Comparison of ENCODE assay signal across 8 cellular contexts in the genomic region with DNA sequence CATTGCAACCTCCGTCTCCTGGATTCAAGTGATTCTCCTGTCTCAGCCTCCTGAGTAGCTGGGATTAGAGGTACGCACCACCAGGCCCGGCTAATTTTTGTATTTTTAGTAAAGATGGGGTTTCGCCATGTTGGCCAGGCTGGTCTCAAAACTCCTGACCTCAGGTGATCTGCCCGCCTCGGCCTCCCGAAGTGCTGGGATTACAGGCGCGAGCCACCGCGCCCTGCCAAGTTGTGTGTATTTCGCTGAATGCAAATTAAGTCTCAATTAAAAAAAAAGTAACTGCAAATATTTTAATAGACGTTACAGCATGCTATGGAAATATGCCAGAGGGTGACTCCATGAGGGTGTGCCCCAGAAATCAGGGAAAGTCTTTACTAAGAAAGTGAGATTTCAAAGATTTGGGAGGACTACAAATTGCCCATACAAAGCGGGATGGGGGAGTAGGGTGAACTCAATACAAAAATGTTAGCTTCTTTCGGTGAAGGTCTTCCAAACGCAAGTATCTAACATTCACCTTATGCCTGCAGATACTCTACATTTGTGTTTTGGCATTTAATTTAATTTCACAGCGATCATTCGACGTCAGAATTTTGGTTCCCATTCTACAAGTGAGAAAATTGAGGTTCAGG.
DNase-seq lines count a peak whose midpoint lies in the region; ATAC-seq and TF ChIP-seq lines count a peak whose summit lies in the region.

No MANE protein-coding gene starts in this region.

- H3K27ac ChIP-seq in GM23338 (ENCODE audit: low read depth) (peak overlapping the region; percentile 93), VCaP (peak overlapping the region; percentile 84), gastroesophageal sphincter (peak overlapping the region; percentile 6 to 86 (median 85))

- H3K4me3 Mint-ChIP-seq in GM23338: peak overlapping the region; percentile 77

- no peaks in the 10 kb centered on the region for H4K20me1 ChIP-seq in GM23338 (replicated peaks; ENCODE audit: insufficient read depth)

- H3K9me3 ChIP-seq in gastroesophageal sphincter: no peaks in the 10 kb centered on the region
- no peaks in the 10 kb centered on the region for H3K9me3 ChIP-seq in skeletal muscle satellite cell (replicated peaks; ENCODE audit: low read length)

- WGBS in gastroesophageal sphincter (ENCODE audit: low coverage in 1 of 2), 2 donors: 73% methylated on average over 9 to 10 of the region's 19 CpGs

- H3K4me3 ChIP-seq in GM23338: peak overlapping the region; percentile 47
- H3K4me3 ChIP-seq in gastroesophageal sphincter: peak overlapping the region; percentile 68 to 87
- H3K4me3 ChIP-seq in skeletal muscle satellite cell (ENCODE audit: low read length): peak overlapping the region; percentile 75

- H3K4me2 ChIP-seq in GM23338 (peak overlapping the region; percentile 71), skeletal muscle satellite cell (ENCODE audit: low read length) (peak overlapping the region; percentile 81)

- TF ChIP-seq CTCF in GM23338 (conservative IDR thresholded peaks at IDR 0.05; ENCODE audit: low read depth in 2 of 2) (no peak), VCaP (conservative IDR thresholded peaks at IDR 0.05) (no peak), gastroesophageal sphincter (IDR thresholded peaks at IDR 0.05) (no peak)

- no peak for ATAC-seq in GM23338
- ATAC-seq in gastroesophageal sphincter: no peak
- ATAC-seq in GM21390 (IDR thresholded peaks at IDR 0.05; ENCODE audit: unreplicated experiment): no peak
- ATAC-seq in HG03097 (IDR thresholded peaks at IDR 0.05; ENCODE audit: low FRiP score, unreplicated experiment): no peak
- no peak for ATAC-seq in HG03378 (IDR thresholded peaks at IDR 0.05; ENCODE audit: unreplicated experiment)

- H3K9me2 ChIP-seq in GM23338 (ENCODE audit: insufficient read depth): no peaks in the 10 kb centered on the region

- peaks cover 17% of the 10 kb centered on the region; the same call in 1 of the 3 replicates for H3K36me3 Mint-ChIP-seq in GM23338 (ENCODE audit: low read depth)

- H3K4me1 Mint-ChIP-seq in GM23338: peaks cover 13% of the 10 kb centered on the region; the same call in 2 of the 3 replicates

- H3K79me2 ChIP-seq in GM23338 (replicated peaks; ENCODE audit: insufficient read depth): no peaks in the 10 kb centered on the region

- H2AFZ ChIP-seq in GM23338: no peak overlapping the region

- DNase-seq in GM23338 (ENCODE audit: low spot score) (no peak), SW480 (ENCODE audit: low spot score) (no peak)

- TF ChIP-seq POLR2A in gastroesophageal sphincter (IDR thresholded peaks at IDR 0.05): no peak

- H3K27me3 ChIP-seq in GM23338 (ENCODE audit: insufficient read depth) (no peaks in the 10 kb centered on the region), gastroesophageal sphincter (no peaks in the 10 kb centered on the region), skeletal muscle satellite cell (ENCODE audit: control insufficient read depth, insufficient read depth, low read length) (no peaks in the 10 kb centered on the region)

- H3K9ac ChIP-seq in skeletal muscle satellite cell (ENCODE audit: low read depth, low read length): peak overlapping the region; percentile 80

- peaks cover 15% of the 10 kb centered on the region for H3K27me3 Mint-ChIP-seq in GM23338 (ENCODE audit: insufficient read depth, low read depth, poor library complexity)

- peaks cover 10% of the 10 kb centered on the region; the same call in 2 of the 3 replicates for H3K9me3 Mint-ChIP-seq in GM23338

- H3K4me1 ChIP-seq in GM23338 (ENCODE audit: insufficient read depth) (peaks cover 5% of the 10 kb centered on the region), gastroesophageal sphincter (peaks cover 0 to 18% (median 5%) of the 10 kb centered on the region in 3 donors), skeletal muscle satellite cell (ENCODE audit: control insufficient read depth, insufficient read depth, low read length) (peaks cover 10% of the 10 kb centered on the region)

- peak overlapping the region; percentile 96 for H3K27ac Mint-ChIP-seq in GM23338

- peaks cover 5% of the 10 kb centered on the region; the same call in 1 of the 2 replicates for H3F3A ChIP-seq in GM23338 (replicated peaks; ENCODE audit: low read depth)

- H3K36me3 ChIP-seq in GM23338 (ENCODE audit: insufficient read depth) (no peaks in the 10 kb centered on the region), gastroesophageal sphincter (no peaks in the 10 kb centered on the region), skeletal muscle satellite cell (ENCODE audit: insufficient read depth, low read length) (no peaks in the 10 kb centered on the region)

- TF ChIP-seq EP300 in gastroesophageal sphincter (IDR thresholded peaks at IDR 0.05): no peak

TF ChIP-seq in GM23338, 12 proteins besides CTCF, POLR2A, EP300 and RAD21:
- TF ChIP-seq, protein P1, sequence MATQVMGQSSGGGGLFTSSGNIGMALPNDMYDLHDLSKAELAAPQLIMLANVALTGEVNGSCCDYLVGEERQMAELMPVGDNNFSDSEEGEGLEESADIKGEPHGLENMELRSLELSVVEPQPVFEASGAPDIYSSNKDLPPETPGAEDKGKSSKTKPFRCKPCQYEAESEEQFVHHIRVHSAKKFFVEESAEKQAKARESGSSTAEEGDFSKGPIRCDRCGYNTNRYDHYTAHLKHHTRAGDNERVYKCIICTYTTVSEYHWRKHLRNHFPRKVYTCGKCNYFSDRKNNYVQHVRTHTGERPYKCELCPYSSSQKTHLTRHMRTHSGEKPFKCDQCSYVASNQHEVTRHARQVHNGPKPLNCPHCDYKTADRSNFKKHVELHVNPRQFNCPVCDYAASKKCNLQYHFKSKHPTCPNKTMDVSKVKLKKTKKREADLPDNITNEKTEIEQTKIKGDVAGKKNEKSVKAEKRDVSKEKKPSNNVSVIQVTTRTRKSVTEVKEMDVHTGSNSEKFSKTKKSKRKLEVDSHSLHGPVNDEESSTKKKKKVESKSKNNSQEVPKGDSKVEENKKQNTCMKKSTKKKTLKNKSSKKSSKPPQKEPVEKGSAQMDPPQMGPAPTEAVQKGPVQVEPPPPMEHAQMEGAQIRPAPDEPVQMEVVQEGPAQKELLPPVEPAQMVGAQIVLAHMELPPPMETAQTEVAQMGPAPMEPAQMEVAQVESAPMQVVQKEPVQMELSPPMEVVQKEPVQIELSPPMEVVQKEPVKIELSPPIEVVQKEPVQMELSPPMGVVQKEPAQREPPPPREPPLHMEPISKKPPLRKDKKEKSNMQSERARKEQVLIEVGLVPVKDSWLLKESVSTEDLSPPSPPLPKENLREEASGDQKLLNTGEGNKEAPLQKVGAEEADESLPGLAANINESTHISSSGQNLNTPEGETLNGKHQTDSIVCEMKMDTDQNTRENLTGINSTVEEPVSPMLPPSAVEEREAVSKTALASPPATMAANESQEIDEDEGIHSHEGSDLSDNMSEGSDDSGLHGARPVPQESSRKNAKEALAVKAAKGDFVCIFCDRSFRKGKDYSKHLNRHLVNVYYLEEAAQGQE (IDR thresholded peaks at IDR 0.05; ENCODE audit: unreplicated experiment): no peak
- no peak for TF ChIP-seq JUNB (IDR thresholded peaks at IDR 0.05; ENCODE audit: unreplicated experiment)
- TF ChIP-seq NANOG (IDR thresholded peaks at IDR 0.05; ENCODE audit: borderline replicate concordance): no peak
- TF ChIP-seq EZH2 (IDR thresholded peaks at IDR 0.05; ENCODE audit: low read depth, unreplicated experiment): no peak
- no peak for TF ChIP-seq POLR2AphosphoS5 (IDR thresholded peaks at IDR 0.05; ENCODE audit: low read depth)
